Comparison of ENCODE assay signal across 24 cellular contexts in genomic region chr1:30103708-30104107, GRCh38.
DNase-seq lines count a peak whose midpoint lies in the region; ATAC-seq and TF ChIP-seq lines count a peak whose summit lies in the region.
"Had no signal": no experiment of that assay in that cellular context is flagged by ENCODE, and none has a peak within 500 bp of the region (broad histone marks: within the 10 kb centered on the region; RNA-seq: fewer than 3 reads in every experiment).

No MANE protein-coding gene starts in this region.

- H3K27me3 Mint-ChIP-seq in GM23338 (ENCODE audit: insufficient read depth, low read depth, poor library complexity) (peaks cover 7% of the 10 kb centered on the region), neural progenitor cell (ENCODE audit: insufficient read depth, low read depth) (peaks cover 18% of the 10 kb centered on the region)
- H3K27me3 Mint-ChIP-seq: CD4-positive, CD25-positive, alpha-beta regulatory T cell had no signal

- H3K4me3 Mint-ChIP-seq in GM23338 (no peak overlapping the region), neural progenitor cell (no peak overlapping the region)
- H3K4me3 Mint-ChIP-seq: CD14-positive monocyte; CD4-positive, alpha-beta memory T cell; CD8-positive, alpha-beta memory T cell had no signal

- no peaks in the 10 kb centered on the region for H3K4me1 Mint-ChIP-seq in GM23338
- peaks cover 2% of the 10 kb centered on the region for H3K4me1 Mint-ChIP-seq in neural progenitor cell
- H3K4me1 Mint-ChIP-seq: CD14-positive monocyte; CD4-positive, alpha-beta memory T cell; CD4-positive, CD25-positive, alpha-beta regulatory T cell; CD8-positive, alpha-beta memory T cell had no signal

- H3K79me2 ChIP-seq in GM23338 (replicated peaks; ENCODE audit: insufficient read depth) (no peaks in the 10 kb centered on the region), neural progenitor cell (ENCODE audit: low read depth) (no peaks in the 10 kb centered on the region)

- H3F3A ChIP-seq in GM23338 (replicated peaks; ENCODE audit: low read depth) (no peaks in the 10 kb centered on the region), neural progenitor cell (ENCODE audit: low read depth) (no peaks in the 10 kb centered on the region)

- H3K36me3 ChIP-seq in GM23338 (ENCODE audit: insufficient read depth) (no peaks in the 10 kb centered on the region), neural progenitor cell (no peaks in the 10 kb centered on the region)
- H3K36me3 ChIP-seq: BE2C, BLaER1 had no signal

- TF ChIP-seq CTCF in GM23338 (conservative IDR thresholded peaks at IDR 0.05; ENCODE audit: low read depth in 2 of 2), result no peak
- no peak for TF ChIP-seq CTCF in neural progenitor cell (IDR thresholded peaks at IDR 0.05)

- H3K9me2 ChIP-seq in GM23338 (ENCODE audit: insufficient read depth), result no peaks in the 10 kb centered on the region

- DNase-seq in GM23338 (ENCODE audit: low spot score) (no peak), cerebellum (ENCODE audit: low spot score) (peak; percentile 24), neural progenitor cell (ENCODE audit: low spot score) (no peak), HEK293T (ENCODE audit: extremely low spot score) (no peak), NCI-H187 (lab: John Stamatoyannopoulos, UW) (no peak), dedifferentiated amniotic fluid mesenchymal stem cell (ENCODE audit: extremely low spot score) (no peak)
- DNase-seq: 8988T; ACHN; BE2C; C1 segment of cervical spinal cord; CD4-positive, alpha-beta memory T cell; CD4-positive, CD25-positive, alpha-beta regulatory T cell; CD8-positive, alpha-beta memory T cell; COR-L47; DMS 273 treated with DMSO at 0.1 percent for 48 hours; DMS153; DMS53; DMS79; DND-41; EL; GF-D8 had no signal

- H3K27ac Mint-ChIP-seq in GM23338 (no peak overlapping the region), neural progenitor cell (no peak overlapping the region)
- H3K27ac Mint-ChIP-seq: CD14-positive monocyte; CD4-positive, alpha-beta memory T cell; CD4-positive, CD25-positive, alpha-beta regulatory T cell; CD8-positive, alpha-beta memory T cell had no signal

- no peaks in the 10 kb centered on the region for H3K4me1 ChIP-seq in GM23338 (ENCODE audit: insufficient read depth)
- no peaks in the 10 kb centered on the region for H3K4me1 ChIP-seq in neural progenitor cell
- H3K4me1 ChIP-seq: BE2C had no signal

- H4K20me1 ChIP-seq in GM23338 (replicated peaks; ENCODE audit: insufficient read depth) (no peaks in the 10 kb centered on the region), neural progenitor cell (ENCODE audit: low read depth) (no peaks in the 10 kb centered on the region)
- H4K20me1 ChIP-seq: BLaER1 had no signal

- H3K9ac ChIP-seq in neural progenitor cell, result no peak overlapping the region
- H3K9ac ChIP-seq: BLaER1 had no signal

- H3K27ac ChIP-seq in GM23338 (ENCODE audit: low read depth), result no peak overlapping the region
- H3K27ac ChIP-seq in neural progenitor cell, result no peak overlapping the region
- H3K27ac ChIP-seq: BLaER1 had no signal

- H3K27me3 ChIP-seq in GM23338 (ENCODE audit: insufficient read depth) (no peaks in the 10 kb centered on the region), neural progenitor cell (no peaks in the 10 kb centered on the region)
- H3K27me3 ChIP-seq: BE2C, BLaER1 had no signal

- no peak for ATAC-seq in GM23338
- ATAC-seq in GM18505 (IDR thresholded peaks at IDR 0.05; ENCODE audit: unreplicated experiment), result no peak

- POLR2A ChIA-PET in HEK293T (lab: Yijun Ruan, JAX), result no interaction called here

- CTCF ChIA-PET in HEK293T (lab: Yijun Ruan, JAX), result no interaction called here

- H3K9me3 ChIP-seq in neural progenitor cell (ENCODE audit: low read depth), result no peaks in the 10 kb centered on the region
- H3K9me3 ChIP-seq: BE2C, BLaER1 had no signal

- peak overlapping the region; percentile 28; the same call in 1 of the 2 replicates for H2AFZ ChIP-seq in GM23338
- H2AFZ ChIP-seq in neural progenitor cell (replicated peaks), result peak overlapping the region; percentile 34

- H3K36me3 Mint-ChIP-seq in GM23338 (ENCODE audit: low read depth) (no peaks in the 10 kb centered on the region), neural progenitor cell (no peaks in the 10 kb centered on the region)
- H3K36me3 Mint-ChIP-seq: CD14-positive monocyte; CD4-positive, alpha-beta memory T cell; CD4-positive, CD25-positive, alpha-beta regulatory T cell; CD8-positive, alpha-beta memory T cell had no signal

- TF ChIP-seq POLR2A in GM18505 (IDR thresholded peaks at IDR 0.05; ENCODE audit: borderline replicate concordance, extremely low read depth, insufficient read depth, insufficient read length), result no peak

- H3K9me3 Mint-ChIP-seq in GM23338, result no peaks in the 10 kb centered on the region; the same call in 2 of the 3 replicates
- no peaks in the 10 kb centered on the region for H3K9me3 Mint-ChIP-seq in neural progenitor cell
- H3K9me3 Mint-ChIP-seq: CD14-positive monocyte; CD4-positive, alpha-beta memory T cell; CD4-positive, CD25-positive, alpha-beta regulatory T cell; CD8-positive, alpha-beta memory T cell had no signal

- H3K4me3 ChIP-seq in GM23338 (no peak overlapping the region), neural progenitor cell (no peak overlapping the region)
- H3K4me3 ChIP-seq: BLaER1 had no signal

- no peak overlapping the region for H3K4me2 ChIP-seq in GM23338
- H3K4me2 ChIP-seq in neural progenitor cell, result no peak overlapping the region
- H3K4me2 ChIP-seq: BLaER1 had no signal

TF ChIP-seq in GM23338, 12 proteins besides CTCF, POLR2A, EP300 and RAD21:
- TF ChIP-seq ZNF331 (CRISPR knock-in tag; IDR thresholded peaks at IDR 0.05; ENCODE audit: low read depth) (no peak), EZH2 (IDR thresholded peaks at IDR 0.05; ENCODE audit: low read depth, unreplicated experiment) (no peak), EZH2phosphoT487 (IDR thresholded peaks at IDR 0.05; ENCODE audit: unreplicated experiment) (no peak), STAT1 (IDR thresholded peaks at IDR 0.05; ENCODE audit: unreplicated experiment) (no peak), POLR2AphosphoS5 (IDR thresholded peaks at IDR 0.05; ENCODE audit: low read depth) (no peak)

TF ChIP-seq in HEK293T, 16 proteins besides CTCF, POLR2A, EP300 and RAD21:
- TF ChIP-seq TARDBP (IDR thresholded peaks at IDR 0.05) (no peak), ELF4 (IDR thresholded peaks at IDR 0.05) (no peak), SP1 (IDR thresholded peaks at IDR 0.05) (no peak), ZNF384 (IDR thresholded peaks at IDR 0.05) (no peak), ARNT (IDR thresholded peaks at IDR 0.05) (no peak), LEF1 (IDR thresholded peaks at IDR 0.05; ENCODE audit: borderline replicate concordance) (no peak), CTBP1 (IDR thresholded peaks at IDR 0.05; ENCODE audit: borderline replicate concordance) (no peak)
